Comparison of ENCODE assay signal across 13 cellular contexts in the genomic region with DNA sequence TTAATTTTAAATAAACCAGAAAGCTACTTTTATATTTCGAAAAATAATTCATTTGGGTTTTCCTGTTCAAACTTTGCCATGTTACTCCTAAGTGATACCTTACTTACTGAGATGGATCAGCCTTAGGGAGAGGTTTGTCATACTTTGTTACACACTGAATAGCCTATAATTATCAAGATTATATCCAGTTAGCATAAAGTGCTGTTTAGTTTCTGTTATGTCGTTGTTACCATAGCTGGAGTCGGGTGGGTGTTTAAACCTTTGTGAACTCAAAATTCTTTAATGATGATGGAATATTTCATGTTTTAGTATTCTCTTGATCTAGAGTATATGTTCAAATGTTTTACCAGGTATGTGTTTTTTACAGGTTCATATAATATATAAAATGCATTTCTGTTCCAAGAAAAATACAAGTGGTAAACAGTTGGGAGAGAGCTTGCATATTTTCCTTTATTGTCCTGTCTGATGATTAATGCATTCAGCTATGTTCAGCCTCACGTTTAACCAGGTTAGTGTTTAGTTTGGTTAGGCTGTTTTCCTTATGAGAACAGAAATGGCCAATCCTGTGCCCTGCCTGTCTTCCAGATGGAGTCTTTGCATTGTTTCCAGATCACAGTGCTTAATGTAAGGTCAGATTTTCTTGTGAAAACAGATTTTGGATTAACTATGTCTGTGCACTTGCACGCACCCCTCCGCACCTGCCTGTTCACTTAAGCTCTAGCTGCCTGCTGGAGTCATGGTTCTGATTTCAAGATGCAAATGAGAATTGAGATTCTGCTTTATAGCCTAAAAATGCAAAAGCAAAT.
DNase-seq lines count a peak whose midpoint lies in the region; ATAC-seq, FAIRE-seq and TF ChIP-seq lines count a peak whose summit lies in the region.
"Had no signal": no experiment of that assay in that cellular context is flagged by ENCODE, and none has a peak within 500 bp of the region (broad histone marks: within the 10 kb centered on the region; RNA-seq: fewer than 3 reads in every experiment).

No MANE protein-coding gene starts in this region.

- ATAC-seq in A549 (peak; percentile 65 to 81; a peak in 4 of 6 replicates), foreskin keratinocyte (peak; percentile 70), HG02870 (IDR thresholded peaks at IDR 0.05; ENCODE audit: unreplicated experiment) (no peak)
- ATAC-seq: gastrocnemius medialis, left cardiac atrium had no signal

- H3K4me3 ChIP-seq in A549 (no peak overlapping the region), WERI-Rb-1 (ENCODE audit: low read depth, low read length) (no peak overlapping the region)
- H3K4me3 ChIP-seq: coronary artery, gastrocnemius medialis had no signal

- peaks cover 10% of the 10 kb centered on the region for H3K36me3 ChIP-seq in WERI-Rb-1
- H3K36me3 ChIP-seq: gastrocnemius medialis had no signal

- WGBS in A549 (ENCODE audit: missing lambda C conversion rate) = 3% methylated on average over 6 of the region's 6 CpGs

- TF ChIP-seq CTCF in A549 (IDR thresholded peaks at IDR 0.05) = no peak
- TF ChIP-seq CTCF in WERI-Rb-1 (IDR thresholded peaks at IDR 0.05; ENCODE audit: low read depth, low read length) = no peak
- TF ChIP-seq CTCF in foreskin keratinocyte (conservative IDR thresholded peaks at IDR 0.05) = no peak

- peak; percentile 61 for FAIRE-seq in A549 (lab: Jason Lieb, UNC)
- FAIRE-seq: H54 had no signal

- no peak for TF ChIP-seq EP300 in A549 (IDR thresholded peaks at IDR 0.05)

- POLR2A ChIA-PET in A549 (lab: Yijun Ruan, JAX) = interaction anchor here (0.8 kb wide), 1 partner anchor 9 kb away, joined by 3 read pairs; no protein-coding TSS in a partner anchor

- peak overlapping the region; percentile 70 for H3K4me2 ChIP-seq in A549

- H3K27ac ChIP-seq in A549 (peak overlapping the region; percentile 53 to 82), WERI-Rb-1 (no peak overlapping the region), foreskin keratinocyte (no peak overlapping the region)
- H3K27ac ChIP-seq: coronary artery, gastrocnemius medialis had no signal

- CTCF ChIA-PET in A549 (lab: Yijun Ruan, JAX) = interaction anchor here (0.6 to 1.7 kb wide), 5 partner anchors 35 to 538 kb away, joined by 3 to 6 read pairs (median 3); no protein-coding TSS in a partner anchor

- TF ChIP-seq POLR2A in A549 (IDR thresholded peaks at IDR 0.05; ENCODE audit: low read length) = no peak

- H3K27me3 ChIP-seq in WERI-Rb-1 (ENCODE audit: insufficient read depth, low read depth, severe bottlenecking) (no peaks in the 10 kb centered on the region), foreskin keratinocyte (no peaks in the 10 kb centered on the region)
- H3K27me3 ChIP-seq: gastrocnemius medialis had no signal

- DNase-seq in A549 (ENCODE audit: low read depth in 1 of 2, low spot score in 1 of 2) (peak; percentile 52 to 81), HT1080 (ENCODE audit: low read depth) (peak; percentile 4), WERI-Rb-1 (peak; percentile 18), foreskin keratinocyte (peak; percentile 82 to 86), NCI-H1417 treated with DMSO at 0.1 percent for 48 hours (lab: John Stamatoyannopoulos, UW) (no peak)
- DNase-seq in activated CD4-positive, alpha-beta T cell treated with anti-CD3 and anti-CD28 coated beads for 1 hour = no peak
- no peak for DNase-seq in activated naive CD4-positive, alpha-beta T cell (lab: John Stamatoyannopoulos, UW)
- DNase-seq: gastrocnemius medialis, left cardiac atrium, NCI-H187 treated with DMSO at 0.1 percent for 48 hours had no signal

- no peak; a peak in 1 of 5 replicates for TF ChIP-seq RAD21 in A549 (conservative IDR thresholded peaks at IDR 0.05 in 1 of 2, IDR thresholded peaks at IDR 0.05 in 1 of 2)

- H3K9me3 ChIP-seq in A549 (no peaks in the 10 kb centered on the region), WERI-Rb-1 (ENCODE audit: severe bottlenecking) (no peaks in the 10 kb centered on the region)
- H3K9me3 ChIP-seq: gastrocnemius medialis had no signal

- peaks cover 73% of the 10 kb centered on the region for H3K4me1 ChIP-seq in A549
- H3K4me1 ChIP-seq in foreskin keratinocyte = peaks cover 20% of the 10 kb centered on the region

TF ChIP-seq in A549, 52 proteins besides CTCF, POLR2A, EP300 and RAD21:
- TF ChIP-seq GATA3 (IDR thresholded peaks at IDR 0.05; ENCODE audit: borderline replicate concordance) = peak; percentile 89; the same call in 1 of the 2 replicates
- TF ChIP-seq, protein P1, sequence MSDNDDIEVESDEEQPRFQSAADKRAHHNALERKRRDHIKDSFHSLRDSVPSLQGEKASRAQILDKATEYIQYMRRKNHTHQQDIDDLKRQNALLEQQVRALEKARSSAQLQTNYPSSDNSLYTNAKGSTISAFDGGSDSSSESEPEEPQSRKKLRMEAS (IDR thresholded peaks at IDR 0.05) = peak; percentile 42; the same call in 1 of the 2 replicates
- peak in 1 of 2 experiments; percentile 19; a peak in 1 of 4 replicates for TF ChIP-seq CEBPB (IDR thresholded peaks at IDR 0.05)
- no peak for TF ChIP-seq ZSCAN20 (CRISPR knock-in tag; IDR thresholded peaks at IDR 0.05)
- TF ChIP-seq MYC (IDR thresholded peaks at IDR 0.05; ENCODE audit: borderline replicate concordance, low read length) = no peak
- no peak for TF ChIP-seq FOSL2 (IDR thresholded peaks at IDR 0.05)
- peak; percentile 62 for TF ChIP-seq FOSL2 (CRISPR knock-in tag; IDR thresholded peaks at IDR 0.05)

Comparison
In these comparisons a context has a peak if more than half of its experiments do, and no peak if none do; other contexts are left out.
1. DNase-seq: peak in A549 (2 of 2), HT1080 (single experiment), WERI-Rb-1 (single experiment) and foreskin keratinocyte (2 of 2); none in activated CD4-positive, alpha-beta T cell treated with anti-CD3 and anti-CD28 coated beads for 1 hour (single experiment), activated naive CD4-positive, alpha-beta T cell (0 of 4) and NCI-H1417 treated with DMSO at 0.1 percent for 48 hours (single experiment).
2. H3K27ac ChIP-seq: peak in A549 (2 of 2); none in WERI-Rb-1 (single experiment) and foreskin keratinocyte (single experiment).